In genomic region chr13:90797335-90797734, GRCh38 we compare ENCODE assay signal across 8 cellular contexts.
"Had no signal": no experiment of that assay in that cellular context is flagged by ENCODE, and none has a peak within 500 bp of the region (broad histone marks: within the 10 kb centered on the region; RNA-seq: fewer than 3 reads in every experiment).

No MANE protein-coding gene starts in this region.

- H3K4me2 ChIP-seq: KMS-11 had no signal

- H3K27ac ChIP-seq: GM23248, KMS-11 had no signal

- H3K9me3 ChIP-seq: HAP-1 had no signal

- H3K36me3 ChIP-seq: HAP-1 had no signal

- H3K4me1 ChIP-seq: HAP-1 had no signal

- ATAC-seq: HCT116 had no signal

- H3K4me3 ChIP-seq: GM23248, HAP-1 had no signal

- DNase-seq: GM23248, GOT3, H7, IMR-90, KBM-7 had no signal

- H3K9ac ChIP-seq: GM23248, KMS-11 had no signal

- H2AFZ ChIP-seq: GM23248 had no signal
